8 cellular contexts compared by ENCODE assay signal in genomic region chr15:48811325-48811938, GRCh38. TPM values are rescaled to one million over a fixed set of nuclear protein-coding genes. Genes with fewer than 3 reads are reported as not detected.
DNase-seq lines count a peak whose midpoint lies in the region; ATAC-seq and TF ChIP-seq lines count a peak whose summit lies in the region.

No MANE protein-coding gene starts in this region.

- no peaks in the 10 kb centered on the region for H3K9me3 Mint-ChIP-seq in CD8-positive, alpha-beta T cell

- TF ChIP-seq POLR2A in uterus (IDR thresholded peaks at IDR 0.05): no peak

- H3K27me3 ChIP-seq in CD8-positive, alpha-beta T cell (ENCODE audit: insufficient read depth, low read length): no peaks in the 10 kb centered on the region
- no peaks in the 10 kb centered on the region for H3K27me3 ChIP-seq in brain microvascular endothelial cell (replicated peaks)
- no peaks in the 10 kb centered on the region for H3K27me3 ChIP-seq in uterus

- peaks cover 4% of the 10 kb centered on the region for H3K36me3 Mint-ChIP-seq in CD8-positive, alpha-beta T cell

- H3K27ac ChIP-seq in CD8-positive, alpha-beta T cell (ENCODE audit: low read depth, low read length): peak overlapping the region; percentile 16
- H3K27ac ChIP-seq in brain microvascular endothelial cell (no peak overlapping the region), uterus (no peak overlapping the region)

- H3K27ac Mint-ChIP-seq in CD8-positive, alpha-beta T cell: peak overlapping the region; percentile 64

- intact Hi-C loops in CD8-positive, alpha-beta T cell (cut with DNase I, micrococcal nuclease): loop anchor here (1.0 to 10.0 kb wide), 12 partner anchors 65 to 1873 kb away; partner anchors contain the start of genes COPS2 (in 2 of the 2), GABPB1 (in 2 of the 2), SECISBP2L (in 2 of the 2) and DTWD1 (in 1 of the 2)
- intact Hi-C loops in uterus (cut with DNase I; ENCODE audit: low total_unique reads): no loop called here

- ATAC-seq in CD8-positive, alpha-beta T cell: no peak
- ATAC-seq in GM18858 (IDR thresholded peaks at IDR 0.05; ENCODE audit: unreplicated experiment): no peak
- no peak for ATAC-seq in GM18867 (IDR thresholded peaks at IDR 0.05; ENCODE audit: unreplicated experiment)

- peak overlapping the region; percentile 95 for H3K4me3 ChIP-seq in CD8-positive, alpha-beta T cell (ENCODE audit: low read depth, low read length)
- H3K4me3 ChIP-seq in brain microvascular endothelial cell (ENCODE audit: low read depth, low read length) (peak overlapping the region; percentile 96), uterus (peak overlapping the region; percentile 90 to 94)

- peak overlapping the region; percentile 90 for H3K4me3 Mint-ChIP-seq in CD8-positive, alpha-beta T cell

- peaks cover 28% of the 10 kb centered on the region for H3K4me1 Mint-ChIP-seq in CD8-positive, alpha-beta T cell (ENCODE audit: low read depth)

- CTCF ChIA-PET in CD8-positive, alpha-beta T cell (lab: Charles Lee): interaction anchor here (1.0 to 1.8 kb wide), 2 partner anchors 10 to 66 kb away, joined by 4 to 8 read pairs; partner anchors contain the start of gene EID1

- TF ChIP-seq CTCF in CD8-positive, alpha-beta T cell (IDR thresholded peaks at IDR 0.05): no peak
- TF ChIP-seq CTCF in brain microvascular endothelial cell (IDR thresholded peaks at IDR 0.05; ENCODE audit: low read depth, low read length, missing control alignments): peak; percentile 35
- TF ChIP-seq CTCF in uterus (IDR thresholded peaks at IDR 0.05): peak in 1 of 4 experiments; percentile 1

- DNase-seq in CD8-positive, alpha-beta T cell: no peak
- peak; percentile 60 to 71 for DNase-seq in Kasumi-1 (lab: John Stamatoyannopoulos, UW)
- no peak for DNase-seq in brain microvascular endothelial cell
- DNase-seq in medulla oblongata (ENCODE audit: extremely low spot score): peak; percentile 10
- no peak for DNase-seq in uterus
- DNase-seq in OCI-M2 (lab: John Stamatoyannopoulos, UW; ENCODE audit: unreplicated experiment): no peak

- no peaks in the 10 kb centered on the region for H3K9me3 ChIP-seq in CD8-positive, alpha-beta T cell (ENCODE audit: low read length)
- no peaks in the 10 kb centered on the region for H3K9me3 ChIP-seq in uterus

- peaks cover 6% of the 10 kb centered on the region for H3K27me3 Mint-ChIP-seq in CD8-positive, alpha-beta T cell (ENCODE audit: low read depth)

- no peaks in the 10 kb centered on the region for H3K36me3 ChIP-seq in CD8-positive, alpha-beta T cell (ENCODE audit: insufficient read depth, low read length)
- H3K36me3 ChIP-seq in brain microvascular endothelial cell (replicated peaks) (no peaks in the 10 kb centered on the region), uterus (no peaks in the 10 kb centered on the region)

- in situ Hi-C loops in brain microvascular endothelial cell (cut with HindIII; ENCODE audit: low pct_ligation_motif_present, low sequenced_read_pairs): no loop called here

- peaks cover 13% of the 10 kb centered on the region for H3K4me1 ChIP-seq in CD8-positive, alpha-beta T cell (ENCODE audit: insufficient read depth, low read length)
- no peaks in the 10 kb centered on the region for H3K4me1 ChIP-seq in uterus

- POLR2A ChIA-PET in CD8-positive, alpha-beta T cell (lab: Charles Lee): interaction anchor here (0.7 to 2.2 kb wide), 6 partner anchors 9 to 1941 kb away, joined by 3 to 16 read pairs (median 4); partner anchors contain the start of genes COPS2, DTWD1, EID1 and FAM227B

RNA-seq across cellular contexts. Expression of gene CEP152, which starts 0.6 kb away (rescaled TPM):
- total RNA-seq in CD8-positive, alpha-beta T cell: 1 to 10 TPM; 3.9 to 5.1 TPM
- 10 to 100 TPM in 1 of 4 donors, 1 to 10 TPM in 3; 4.2 to 10.5 (median 4.8) TPM for total RNA-seq in uterus

Comparison
In these comparisons a context has a peak if more than half of its experiments do, and no peak if none do; other contexts are left out.
1. DNase-seq: peak in Kasumi-1 (2 of 2) and medulla oblongata (single experiment); none in CD8-positive, alpha-beta T cell (0 of 7), brain microvascular endothelial cell (single experiment), uterus (0 of 2) and OCI-M2 (single experiment).
2. Peak in every context shown above with its lines, with median percentiles within 50 percentile points of each other: H3K4me3 ChIP-seq.